Comparison of ENCODE assay signal across 8 cellular contexts in genomic region chr11:33869511-33870422, GRCh38. TPM values are rescaled to one million over a fixed set of nuclear protein-coding genes. Genes with fewer than 3 reads are reported as not detected.
A peak's percentile ranks its signal among the peaks of the same experiment; 100 is the strongest.
DNase-seq lines count a peak whose midpoint lies in the region; ATAC-seq and TF ChIP-seq lines count a peak whose summit lies in the region.

No MANE protein-coding gene starts in this region.

- H3K4me1 Mint-ChIP-seq in activated CD4-positive, alpha-beta memory T cell treated with anti-CD3 and anti-CD28 coated beads for 36 hours (ENCODE audit: low read depth) = peaks cover 9% of the 10 kb centered on the region
- peaks cover 12% of the 10 kb centered on the region for H3K4me1 Mint-ChIP-seq in neural crest cell

- peak overlapping the region in 3 of 4 donors; percentile 79 to 85 (median 84) for H3K27ac ChIP-seq in gastroesophageal sphincter

- peaks cover 76% of the 10 kb centered on the region for H3K27me3 ChIP-seq in gastroesophageal sphincter

- H3K27me3 Mint-ChIP-seq in activated CD4-positive, alpha-beta memory T cell treated with anti-CD3 and anti-CD28 coated beads for 36 hours = peaks cover 65% of the 10 kb centered on the region
- peaks cover 91% of the 10 kb centered on the region for H3K27me3 Mint-ChIP-seq in neural crest cell (ENCODE audit: low read depth)

- POLR2A ChIA-PET in activated CD4-positive, alpha-beta memory T cell treated with anti-CD3 and anti-CD28 coated beads for 36 hours (lab: Charles Lee) = no interaction called here

- TF ChIP-seq POLR2A in gastroesophageal sphincter (IDR thresholded peaks at IDR 0.05) = no peak

- H3K4me3 ChIP-seq in gastroesophageal sphincter = peak overlapping the region; percentile 42 to 66

- H3K9me3 ChIP-seq in gastroesophageal sphincter = no peaks in the 10 kb centered on the region

- CTCF ChIA-PET in activated CD4-positive, alpha-beta memory T cell treated with anti-CD3 and anti-CD28 coated beads for 36 hours (lab: Charles Lee) = interaction anchor here (1.1 kb wide), 1 partner anchor 12 kb away, joined by 5 read pairs; no protein-coding TSS in a partner anchor

- intact Hi-C loops in activated CD4-positive, alpha-beta memory T cell treated with anti-CD3 and anti-CD28 coated beads for 36 hours (cut with micrococcal nuclease) = no loop called here

- no peak overlapping the region for H3K27ac Mint-ChIP-seq in activated CD4-positive, alpha-beta memory T cell treated with anti-CD3 and anti-CD28 coated beads for 36 hours
- no peak overlapping the region for H3K27ac Mint-ChIP-seq in neural crest cell (ENCODE audit: unreplicated experiment)

- DNase-seq in D341Med (ENCODE audit: low spot score) (peak; percentile 72), NCI-H1417 treated with DMSO at 0.1 percent for 48 hours (lab: John Stamatoyannopoulos, UW) (peak; percentile 28), neural crest cell (ENCODE audit: low read depth, low spot score) (peak; percentile 33)
- DNase-seq in activated CD4-positive, alpha-beta memory T cell treated with anti-CD3 and anti-CD28 coated beads for 36 hours = peak; percentile 23
- DNase-seq in activated effector memory CD4-positive, alpha-beta T cell treated with anti-CD3 and anti-CD28 coated beads, Interleukin-2, amount 50 U/mL, for 16 hours = no peak

- no peaks in the 10 kb centered on the region for H3K36me3 ChIP-seq in gastroesophageal sphincter

- H3K4me1 ChIP-seq in gastroesophageal sphincter = peaks cover 0 to 27% (median 6%) of the 10 kb centered on the region in 3 donors

- ATAC-seq in GM21390 (IDR thresholded peaks at IDR 0.05; ENCODE audit: unreplicated experiment) (peak; percentile 42), gastroesophageal sphincter (peak; percentile 74), GM21737 (IDR thresholded peaks at IDR 0.05; ENCODE audit: unreplicated experiment) (no peak)

- peak overlapping the region; percentile 58 for H3K4me3 Mint-ChIP-seq in activated CD4-positive, alpha-beta memory T cell treated with anti-CD3 and anti-CD28 coated beads for 36 hours
- H3K4me3 Mint-ChIP-seq in neural crest cell = peak overlapping the region; percentile 89

- no peak for TF ChIP-seq CTCF in gastroesophageal sphincter (IDR thresholded peaks at IDR 0.05)
- TF ChIP-seq CTCF in neural crest cell (conservative IDR thresholded peaks at IDR 0.05) = no peak

- H3K36me3 Mint-ChIP-seq in activated CD4-positive, alpha-beta memory T cell treated with anti-CD3 and anti-CD28 coated beads for 36 hours = no peaks in the 10 kb centered on the region
- H3K36me3 Mint-ChIP-seq in neural crest cell (ENCODE audit: low read depth) = no peaks in the 10 kb centered on the region

- no peaks in the 10 kb centered on the region for H3K9me3 Mint-ChIP-seq in activated CD4-positive, alpha-beta memory T cell treated with anti-CD3 and anti-CD28 coated beads for 36 hours
- H3K9me3 Mint-ChIP-seq in neural crest cell = no peaks in the 10 kb centered on the region

- TF ChIP-seq EP300 in gastroesophageal sphincter (IDR thresholded peaks at IDR 0.05) = no peak

- 0% methylated on average over 3 to 7 of the region's 81 CpGs for WGBS in gastroesophageal sphincter (ENCODE audit: low coverage in 1 of 2), 2 donors

RNA-seq across cellular contexts. Expression of gene LMO2, which starts 22.1 kb away (rescaled TPM):
- not detected for total RNA-seq in activated CD4-positive, alpha-beta memory T cell treated with anti-CD3 and anti-CD28 coated beads for 36 hours
- total RNA-seq in gastroesophageal sphincter (10 to 100 TPM in 2 of 4 donors, 1 to 10 TPM in 2; 7.0 to 24.2 (median 14.8) TPM), neural crest cell (0.49 TPM in 1 of 2 replicates, not detected in the other)
